ENCODE assay signal across 14 cellular contexts in the genomic region with DNA sequence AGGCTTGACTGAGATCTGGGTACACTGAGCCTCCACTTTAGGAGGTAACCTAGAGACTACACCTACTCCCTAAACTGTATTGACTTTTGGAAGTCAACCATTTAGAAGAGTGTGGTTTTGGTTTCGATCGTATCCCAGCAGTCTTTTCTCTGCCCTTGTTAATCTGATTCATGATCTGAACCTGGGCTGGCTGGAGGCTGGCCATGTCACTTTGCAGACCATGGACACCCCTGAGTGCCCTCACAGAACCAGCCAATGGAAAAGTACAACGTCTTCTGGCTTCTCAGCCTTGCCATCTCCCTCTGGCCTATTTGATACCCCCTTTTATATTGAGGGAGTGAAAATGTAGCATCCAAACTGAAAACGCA. TPM values are rescaled to one million over a fixed set of nuclear protein-coding genes. Genes with fewer than 3 reads are reported as not detected.
DNase-seq lines count a peak whose midpoint lies in the region; ATAC-seq, FAIRE-seq and TF ChIP-seq lines count a peak whose summit lies in the region.
"Had no signal": no experiment of that assay in that cellular context is flagged by ENCODE, and none has a peak within 500 bp of the region (broad histone marks: within the 10 kb centered on the region; RNA-seq: fewer than 3 reads in every experiment).

No MANE protein-coding gene starts in this region.

- H3K36me3 Mint-ChIP-seq in activated CD4-positive, alpha-beta memory T cell treated with anti-CD3 and anti-CD28 coated beads for 36 hours: no peaks in the 10 kb centered on the region
- no peaks in the 10 kb centered on the region for H3K36me3 Mint-ChIP-seq in activated CD4-positive, alpha-beta T cell treated with anti-CD3 and anti-CD28 coated beads for 36 hours (ENCODE audit: low read depth)

- no peak for TF ChIP-seq POLR2A in A549 (IDR thresholded peaks at IDR 0.05; ENCODE audit: low read length)
- TF ChIP-seq POLR2A in Peyer's patch (IDR thresholded peaks at IDR 0.05): no peak

- CTCF ChIA-PET in A549 (lab: Yijun Ruan, JAX): interaction anchor here (3.2 to 3.5 kb wide), 2 partner anchors 31 to 45 kb away, joined by 10 to 11 read pairs; no protein-coding TSS in a partner anchor
- CTCF ChIA-PET in activated CD4-positive, alpha-beta memory T cell treated with anti-CD3 and anti-CD28 coated beads for 36 hours (lab: Charles Lee): no interaction called here
- CTCF ChIA-PET in activated CD4-positive, alpha-beta T cell treated with anti-CD3 and anti-CD28 coated beads for 36 hours (lab: Charles Lee): no interaction called here

- H3K27me3 ChIP-seq in mucosa of rectum (ENCODE audit: control insufficient read depth in 2 of 2, insufficient read depth in 2 of 2, low read length in 2 of 2) (no peaks in the 10 kb centered on the region), Peyer's patch (no peaks in the 10 kb centered on the region)

- intact Hi-C loops in activated CD4-positive, alpha-beta memory T cell treated with anti-CD3 and anti-CD28 coated beads for 36 hours (cut with micrococcal nuclease): no loop called here
- intact Hi-C loops in activated CD4-positive, alpha-beta T cell treated with anti-CD3 and anti-CD28 coated beads for 36 hours (cut with DNase I, micrococcal nuclease): no loop called here

- TF ChIP-seq RAD21 in A549 (conservative IDR thresholded peaks at IDR 0.05 in 1 of 2, IDR thresholded peaks at IDR 0.05 in 1 of 2): no peak

- H3K9me3 Mint-ChIP-seq in activated CD4-positive, alpha-beta memory T cell treated with anti-CD3 and anti-CD28 coated beads for 36 hours: no peaks in the 10 kb centered on the region
- no peaks in the 10 kb centered on the region for H3K9me3 Mint-ChIP-seq in activated CD4-positive, alpha-beta T cell treated with anti-CD3 and anti-CD28 coated beads for 36 hours (ENCODE audit: low read depth)

- peaks cover 0 to 6% of the 10 kb centered on the region in 2 donors for H3K36me3 ChIP-seq in mucosa of rectum (ENCODE audit: control insufficient read depth in 2 of 2, insufficient read depth in 2 of 2, low read length in 2 of 2)
- no peaks in the 10 kb centered on the region for H3K36me3 ChIP-seq in Peyer's patch
- H3K36me3 ChIP-seq: WERI-Rb-1 had no signal

- no peaks in the 10 kb centered on the region for H3K9me3 ChIP-seq in A549
- no peaks in the 10 kb centered on the region for H3K9me3 ChIP-seq in mucosa of rectum (ENCODE audit: control insufficient read depth in 2 of 2, low read length in 2 of 2)
- H3K9me3 ChIP-seq in Peyer's patch: no peaks in the 10 kb centered on the region

- POLR2A ChIA-PET in A549 (lab: Yijun Ruan, JAX): no interaction called here
- POLR2A ChIA-PET in activated CD4-positive, alpha-beta memory T cell treated with anti-CD3 and anti-CD28 coated beads for 36 hours (lab: Charles Lee): no interaction called here
- POLR2A ChIA-PET in activated CD4-positive, alpha-beta T cell treated with anti-CD3 and anti-CD28 coated beads for 36 hours (lab: Charles Lee): no interaction called here

- H3K4me1 ChIP-seq in A549 (peaks cover 61% of the 10 kb centered on the region), mucosa of rectum (ENCODE audit: control insufficient read depth in 2 of 2, insufficient read depth in 2 of 2, low read length in 2 of 2) (peaks cover 43 to 91% of the 10 kb centered on the region in 2 donors), Peyer's patch (peaks cover 0 to 54% (median 2%) of the 10 kb centered on the region in 4 donors)

- TF ChIP-seq CTCF in A549 (IDR thresholded peaks at IDR 0.05) (no peak), Peyer's patch (IDR thresholded peaks at IDR 0.05) (no peak)

- peak overlapping the region; percentile 11 to 46 for H3K9ac ChIP-seq in mucosa of rectum (ENCODE audit: low read depth in 1 of 2, low read length in 2 of 2)

- peaks cover 16% of the 10 kb centered on the region for H3K4me1 Mint-ChIP-seq in activated CD4-positive, alpha-beta memory T cell treated with anti-CD3 and anti-CD28 coated beads for 36 hours (ENCODE audit: low read depth)
- H3K4me1 Mint-ChIP-seq in activated CD4-positive, alpha-beta T cell treated with anti-CD3 and anti-CD28 coated beads for 36 hours: peaks cover 11% of the 10 kb centered on the region

- ATAC-seq in A549: no peak
- no peak for ATAC-seq in activated CD4-positive, alpha-beta T cell treated with anti-CD3 and anti-CD28 coated beads for 36 hours

- WGBS in A549 (ENCODE audit: missing lambda C conversion rate): 88% methylated on average over 4 of the region's 4 CpGs

- no peak for FAIRE-seq in A549 (lab: Jason Lieb, UNC)
- FAIRE-seq: astrocyte, urothelium cell line had no signal

- H3K4me2 ChIP-seq in A549: no peak overlapping the region; the same call in 2 of the 3 replicates

- DNase-seq in A549 (ENCODE audit: low read depth in 1 of 2, low spot score in 1 of 2) (no peak), NCI-H2029 (lab: John Stamatoyannopoulos, UW) (peak; percentile 87), EL (no peak), Peyer's patch (no peak)
- no peak for DNase-seq in activated CD4-positive, alpha-beta memory T cell treated with anti-CD3 and anti-CD28 coated beads for 36 hours
- no peak for DNase-seq in activated CD4-positive, alpha-beta T cell treated with anti-CD3 and anti-CD28 coated beads for 36 hours
- DNase-seq: activated T-cell treated with anti-CD3 and anti-CD28 coated beads for 4 hours, NCI-H2171 treated with DMSO at 0.1 percent for 48 hours, SIG-M5, WERI-Rb-1 had no signal

- H3K27me3 Mint-ChIP-seq in activated CD4-positive, alpha-beta memory T cell treated with anti-CD3 and anti-CD28 coated beads for 36 hours: peaks cover 11% of the 10 kb centered on the region
- peaks cover 3% of the 10 kb centered on the region for H3K27me3 Mint-ChIP-seq in activated CD4-positive, alpha-beta T cell treated with anti-CD3 and anti-CD28 coated beads for 36 hours

- no peak for TF ChIP-seq EP300 in A549 (IDR thresholded peaks at IDR 0.05)

- no peak overlapping the region for H3K27ac Mint-ChIP-seq in activated CD4-positive, alpha-beta memory T cell treated with anti-CD3 and anti-CD28 coated beads for 36 hours
- no peak overlapping the region for H3K27ac Mint-ChIP-seq in activated CD4-positive, alpha-beta T cell treated with anti-CD3 and anti-CD28 coated beads for 36 hours

- H3K4me3 ChIP-seq in A549 (no peak overlapping the region), mucosa of rectum (ENCODE audit: low read length in 2 of 2) (peak overlapping the region in 1 of 2 donors; percentile 50), Peyer's patch (no peak overlapping the region)

- peak overlapping the region; percentile 77 to 94 for H3K27ac ChIP-seq in A549
- peak overlapping the region; percentile 73 for H3K27ac ChIP-seq in cingulate gyrus (ENCODE audit: low read depth, low read length)
- H3K27ac ChIP-seq in mucosa of rectum (ENCODE audit: low read depth in 2 of 2, low read length in 2 of 2): peak overlapping the region; percentile 67 to 79
- H3K27ac ChIP-seq in Peyer's patch: peak overlapping the region in 2 of 4 donors; percentile 22 to 83
- H3K27ac ChIP-seq: WERI-Rb-1 had no signal

- H3K4me3 Mint-ChIP-seq in activated CD4-positive, alpha-beta memory T cell treated with anti-CD3 and anti-CD28 coated beads for 36 hours: no peak overlapping the region
- no peak overlapping the region for H3K4me3 Mint-ChIP-seq in activated CD4-positive, alpha-beta T cell treated with anti-CD3 and anti-CD28 coated beads for 36 hours

TF ChIP-seq in A549, 52 proteins besides CTCF, POLR2A, EP300 and RAD21:
- TF ChIP-seq, protein P1, sequence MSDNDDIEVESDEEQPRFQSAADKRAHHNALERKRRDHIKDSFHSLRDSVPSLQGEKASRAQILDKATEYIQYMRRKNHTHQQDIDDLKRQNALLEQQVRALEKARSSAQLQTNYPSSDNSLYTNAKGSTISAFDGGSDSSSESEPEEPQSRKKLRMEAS (IDR thresholded peaks at IDR 0.05): no peak
- TF ChIP-seq CBX2 (IDR thresholded peaks at IDR 0.05; ENCODE audit: borderline replicate concordance, low read depth) (no peak), GATA3 (IDR thresholded peaks at IDR 0.05; ENCODE audit: borderline replicate concordance) (no peak), POLR2AphosphoS2 (conservative IDR thresholded peaks at IDR 0.05; ENCODE audit: low read length) (no peak), ESRRA (IDR thresholded peaks at IDR 0.05; ENCODE audit: borderline replicate concordance, low read length) (no peak), EHMT2 (IDR thresholded peaks at IDR 0.05; ENCODE audit: low read depth) (no peak), ZNF302 (CRISPR knock-in tag; IDR thresholded peaks at IDR 0.05) (no peak)

RNA-seq across cellular contexts. Expression of a gene that starts 10.8 kb away (rescaled TPM):
- 4.9 and 5.4 TPM in 2 replicates for polyA plus RNA-seq in A549 (2011; rRNA removed)
- 0.96 and 1.3 TPM in 2 replicates for polyA plus RNA-seq in A549 (2012; cell fraction: cytosol; rRNA removed)
- 1.0 TPM in 2 replicates for polyA plus RNA-seq in A549 (2012; cell fraction: nucleus; rRNA removed)
- 6.0 to 7.8 TPM (median 7.0 TPM) in 3 replicates for polyA plus RNA-seq in A549 (2017; fragmentation: RNase III; extraction: RNeasy Plus Mini Kit Qiagen cat#74134 plus additional on column Dnase treatment)
- 19.9 and 22.1 TPM in 2 replicates for polyA minus RNA-seq in A549 (2011; rRNA and poly(A)+ RNA removed)
- 100 to 1,000 TPM in 2 of 4 donors, 10 to 100 TPM in 2; 75.9 to 143 (median 106) TPM for total RNA-seq in Peyer's patch
- not detected for total RNA-seq in activated CD4-positive, alpha-beta memory T cell treated with anti-CD3 and anti-CD28 coated beads for 36 hours
- under 1 TPM; 0.14 to 0.25 TPM for total RNA-seq in activated CD4-positive, alpha-beta T cell treated with anti-CD3 and anti-CD28 coated beads for 36 hours

Comparison
In these comparisons a context has a peak if more than half of its experiments do, and no peak if none do; other contexts are left out.
1. RNA of a gene that starts 10.8 kb away (total RNA-seq): 75.9 to 143 TPM in Peyer's patch; 0.14 to 0.25 TPM in activated CD4-positive, alpha-beta T cell treated with anti-CD3 and anti-CD28 coated beads for 36 hours and not detected in activated CD4-positive, alpha-beta memory T cell treated with anti-CD3 and anti-CD28 coated beads for 36 hours; every median in the first group is over 10 times any median in the second.